In the genomic region with DNA sequence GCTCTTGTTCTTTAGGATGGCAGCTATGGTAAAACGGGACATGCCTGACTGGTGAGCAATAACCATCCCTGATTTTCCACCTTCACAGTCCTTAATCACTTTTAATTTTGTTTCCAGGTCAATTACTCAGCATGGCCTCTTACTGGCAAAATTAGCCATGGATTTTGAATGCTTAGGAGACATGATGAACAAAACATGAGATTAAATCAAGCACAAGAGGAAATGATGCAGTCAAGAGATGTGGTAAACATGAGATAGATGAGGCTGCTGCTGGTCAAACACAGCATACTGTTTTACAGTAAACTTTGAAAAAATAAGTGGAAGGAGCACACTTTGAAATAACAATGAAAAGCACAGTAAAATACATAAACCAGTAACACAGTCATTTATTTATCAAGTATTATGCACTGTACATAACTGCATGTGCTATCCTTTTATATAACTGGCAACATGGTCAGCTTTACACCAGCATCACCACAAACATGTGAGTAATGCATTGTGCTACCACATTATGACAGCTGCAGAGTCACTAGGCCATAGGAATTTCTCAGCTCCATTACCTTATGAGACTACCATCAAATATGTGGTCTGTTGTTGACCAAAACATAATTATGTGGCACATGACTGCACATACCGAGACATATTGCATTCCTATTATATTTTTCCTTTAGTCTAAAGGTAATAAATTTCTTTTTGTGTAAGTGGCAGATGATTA, we compare ENCODE assay signal across 18 cellular contexts. TPM values are rescaled to one million over a fixed set of nuclear protein-coding genes. Genes with fewer than 3 reads are reported as not detected.
DNase-seq lines count a peak whose midpoint lies in the region; ATAC-seq and TF ChIP-seq lines count a peak whose summit lies in the region.
"Had no signal": no experiment of that assay in that cellular context is flagged by ENCODE, and none has a peak within 500 bp of the region (broad histone marks: within the 10 kb centered on the region; RNA-seq: fewer than 3 reads in every experiment).

No MANE protein-coding gene starts in this region.

- ATAC-seq in PC-3: no peak
- no peak for ATAC-seq in stimulated activated naive CD8-positive, alpha-beta T cell treated with anti-CD3 and anti-CD28 coated beads, Interleukin-15, amount 100 ng/mL, for 72 hours
- ATAC-seq: lower lobe of right lung had no signal

- H4K12ac ChIP-seq in trophoblast cell (ENCODE audit: low read depth, low read length): no peak overlapping the region

- H3K36me3 ChIP-seq in PC-3 (ENCODE audit: low read depth, low read length) (no peaks in the 10 kb centered on the region), trophoblast cell (ENCODE audit: control insufficient read depth in 1 of 2, insufficient read depth in 2 of 2, low read length in 2 of 2) (no peaks in the 10 kb centered on the region), BE2C (no peaks in the 10 kb centered on the region)
- H3K36me3 ChIP-seq: lower lobe of right lung, suprapubic skin had no signal

- POLR2A ChIA-PET in PC-3 (lab: Charles Lee; ENCODE audit: unreplicated experiment): no interaction called here

- no CpG with 5 or more reads among the region's 2 CpGs for WGBS in trophoblast cell (ENCODE audit: extremely low coverage, insufficient coverage, insufficient read length)

- H3K4me3 Mint-ChIP-seq in stimulated activated naive CD8-positive, alpha-beta T cell treated with anti-CD3 and anti-CD28 coated beads, Interleukin-15, amount 100 ng/mL, for 72 hours: no peak overlapping the region
- H3K4me3 Mint-ChIP-seq: activated naive CD8-positive, alpha-beta T cell treated with anti-CD3 and anti-CD28 coated beads, Interleukin-2, amount 10 ng/mL, durations not matched to agents 7 days and 5 days had no signal

- BruUV-seq in PC-3 (replicated peaks; lab: Mats Ljungman, UMichigan): no TSS peak

- H3K9me3 ChIP-seq in PC-3 (ENCODE audit: low read length) (0 out of 2 replicates have a peak, but pooled peaks cover 8% of the 10 kb centered on the region), trophoblast cell (ENCODE audit: insufficient read depth, low read depth, low read length) (peaks cover 19% of the 10 kb centered on the region), BE2C (0 out of 2 replicates have a peak, but pooled peaks cover 3% of the 10 kb centered on the region)

- no peak overlapping the region for H2BK120ac ChIP-seq in trophoblast cell (ENCODE audit: insufficient read depth, low read length, poor library complexity)

- no peaks in the 10 kb centered on the region for H3K4me1 ChIP-seq in PC-3 (ENCODE audit: insufficient read depth, low read length)
- H3K4me1 ChIP-seq in trophoblast cell (ENCODE audit: control insufficient read depth in 1 of 2, insufficient read depth in 2 of 2, low read length in 2 of 2): peaks cover 0 to 2% of the 10 kb centered on the region in 2 experiments
- no peaks in the 10 kb centered on the region for H3K4me1 ChIP-seq in BE2C
- H3K4me1 ChIP-seq: lower lobe of right lung had no signal

- no peaks in the 10 kb centered on the region for H4K20me1 ChIP-seq in PC-3 (ENCODE audit: low read length)

- no peak overlapping the region for H3K14ac ChIP-seq in trophoblast cell (ENCODE audit: low read length)

- peaks cover 49 to 80% of the 10 kb centered on the region in 2 donors for H3K9me3 Mint-ChIP-seq in stimulated activated naive CD8-positive, alpha-beta T cell treated with anti-CD3 and anti-CD28 coated beads, Interleukin-15, amount 100 ng/mL, for 72 hours

- no peak overlapping the region for H3K23ac ChIP-seq in trophoblast cell (ENCODE audit: low read length)

- H3K79me1 ChIP-seq in trophoblast cell (ENCODE audit: low read length): peaks cover 2% of the 10 kb centered on the region

- CTCF ChIA-PET in PC-3 (lab: Charles Lee): no interaction called here

- H2BK5ac ChIP-seq in trophoblast cell (ENCODE audit: low read depth, low read length, poor library complexity): no peak overlapping the region

- no peak overlapping the region for H2AFZ ChIP-seq in PC-3 (ENCODE audit: low read length)
- H2AFZ ChIP-seq in trophoblast cell (ENCODE audit: insufficient read depth, low read length, poor library complexity): no peak overlapping the region

- no peaks in the 10 kb centered on the region for H3K27me3 ChIP-seq in PC-3 (ENCODE audit: low read length)
- H3K27me3 ChIP-seq in trophoblast cell (ENCODE audit: insufficient read depth, low read length): no peaks in the 10 kb centered on the region
- no peaks in the 10 kb centered on the region for H3K27me3 ChIP-seq in BE2C
- H3K27me3 ChIP-seq: suprapubic skin had no signal

- H3K18ac ChIP-seq in trophoblast cell (ENCODE audit: low read length): no peak overlapping the region

- H3K79me2 ChIP-seq in PC-3 (ENCODE audit: low read length) (no peaks in the 10 kb centered on the region), trophoblast cell (ENCODE audit: control insufficient read depth, insufficient read depth, low read length, poor library complexity) (peaks cover 3% of the 10 kb centered on the region)

- no peaks in the 10 kb centered on the region for H3F3A ChIP-seq in PC-3 (ENCODE audit: low read length, unreplicated experiment)

- no peak overlapping the region for H3K9ac ChIP-seq in PC-3 (ENCODE audit: low read length)
- H3K9ac ChIP-seq in trophoblast cell (ENCODE audit: low read length): no peak overlapping the region

- no peak overlapping the region for H3K27ac Mint-ChIP-seq in stimulated activated naive CD8-positive, alpha-beta T cell treated with anti-CD3 and anti-CD28 coated beads, Interleukin-15, amount 100 ng/mL, for 72 hours
- H3K27ac Mint-ChIP-seq: activated naive CD8-positive, alpha-beta T cell treated with anti-CD3 and anti-CD28 coated beads, Interleukin-2, amount 10 ng/mL, durations not matched to agents 7 days and 5 days had no signal

- H4K8ac ChIP-seq in trophoblast cell (ENCODE audit: low read depth, low read length): no peak overlapping the region

- H3K4me2 ChIP-seq in PC-3 (ENCODE audit: low read length) (no peak overlapping the region), trophoblast cell (ENCODE audit: low read length) (no peak overlapping the region)

- H3K4ac ChIP-seq in trophoblast cell (ENCODE audit: low read depth, low read length): no peak overlapping the region

- no peaks in the 10 kb centered on the region for H3K27me3 Mint-ChIP-seq in stimulated activated naive CD8-positive, alpha-beta T cell treated with anti-CD3 and anti-CD28 coated beads, Interleukin-15, amount 100 ng/mL, for 72 hours

- DNase-seq in ELR (ENCODE audit: low read depth) (peak; percentile 82), PC-3 (peak; percentile 17), dermis blood vessel endothelial cell (peak; percentile 29), trophoblast cell (peak; percentile 78 to 87), BE2C (no peak), cerebellum (ENCODE audit: low spot score) (no peak), DMS79 (lab: John Stamatoyannopoulos, UW) (no peak)
- no peak for DNase-seq in stimulated activated naive CD8-positive, alpha-beta T cell treated with anti-CD3 and anti-CD28 coated beads, Interleukin-15, amount 100 ng/mL, for 72 hours
- DNase-seq: activated naive CD8-positive, alpha-beta T cell treated with anti-CD3 and anti-CD28 coated beads, Interleukin-2, amount 10 ng/mL, durations not matched to agents 7 days and 5 days; caudate nucleus; effector memory CD4-positive, alpha-beta T cell; islet precursor cell; lower lobe of right lung; NCI-H1694 treated with DMSO at 0.1 percent for 48 hours; occipital lobe; retina had no signal

- H3K27ac ChIP-seq in PC-3 (ENCODE audit: low read length) (no peak overlapping the region), trophoblast cell (ENCODE audit: low read depth, low read length) (no peak overlapping the region)
- H3K27ac ChIP-seq: lower lobe of right lung, RWPE1, suprapubic skin had no signal

- intact Hi-C loops in PC-3 (cut with micrococcal nuclease): no loop called here

- H3K4me1 Mint-ChIP-seq in stimulated activated naive CD8-positive, alpha-beta T cell treated with anti-CD3 and anti-CD28 coated beads, Interleukin-15, amount 100 ng/mL, for 72 hours: peaks cover 17% of the 10 kb centered on the region

- TF ChIP-seq CTCF in PC-3 (conservative IDR thresholded peaks at IDR 0.05; ENCODE audit: low read depth, low read length) (no peak), BE2C (IDR thresholded peaks at IDR 0.05; ENCODE audit: low read depth, low read length) (no peak)

- H3K9me2 ChIP-seq in PC-3 (replicated peaks; ENCODE audit: low read length): no peaks in the 10 kb centered on the region

- H2AK5ac ChIP-seq in trophoblast cell (ENCODE audit: low read length): no peak overlapping the region

- H2BK12ac ChIP-seq in trophoblast cell (ENCODE audit: low read length): no peak overlapping the region

- no peak overlapping the region for H3K4me3 ChIP-seq in PC-3 (ENCODE audit: low read length)
- H3K4me3 ChIP-seq in trophoblast cell (ENCODE audit: low read depth, low read length): no peak overlapping the region
- H3K4me3 ChIP-seq in BE2C (ENCODE audit: low read depth, low read length): no peak overlapping the region
- H3K4me3 ChIP-seq: lower lobe of right lung, suprapubic skin had no signal

- no peak overlapping the region for H4K91ac ChIP-seq in trophoblast cell (ENCODE audit: low read depth, low read length)

RNA-seq across cellular contexts. Expression of gene ZNF502, which starts 30.1 kb away (rescaled TPM):
- not detected in 2 replicates for total RNA-seq in PC-3 (2014; rRNA removed)
- 3.6 and 4.1 TPM in 2 replicates for total RNA-seq in dermis blood vessel endothelial cell
- polyA plus RNA-seq in trophoblast cell (2013): 1.0 and 1.2 TPM in 2 replicates
- 4.1 TPM for polyA plus RNA-seq in BE2C (2012; ENCODE audit: insufficient read depth, insufficient read length, low read depth)
- total RNA-seq in cerebellum: 11.6 TPM

RNA-seq across cellular contexts. Expression of gene ZNF35, which starts 33.8 kb away (rescaled TPM):
- total RNA-seq in PC-3 (2014; rRNA removed) (12.0 and 12.4 TPM in 2 replicates), dermis blood vessel endothelial cell (18.5 and 23.1 TPM in 2 replicates), cerebellum (22.9 TPM)
- 7.2 and 7.3 TPM in 2 replicates for polyA plus RNA-seq in trophoblast cell (2013)
- polyA plus RNA-seq in BE2C (2012; ENCODE audit: insufficient read depth, insufficient read length, low read depth): 2.5 TPM

RNA-seq across cellular contexts. Expression of gene ZNF501, which starts 47.1 kb away (rescaled TPM):
- total RNA-seq in PC-3 (2014; rRNA removed) (not detected in 2 replicates), dermis blood vessel endothelial cell (4.2 and 5.4 TPM in 2 replicates), cerebellum (20.3 TPM)
- 1.2 TPM in 2 replicates for polyA plus RNA-seq in trophoblast cell (2013)
- polyA plus RNA-seq in BE2C (2012; ENCODE audit: insufficient read depth, insufficient read length, low read depth): 8.5 TPM

RNA-seq across cellular contexts. Expression of gene ZNF197, which starts 57.5 kb away (rescaled TPM):
- total RNA-seq in PC-3 (2014; rRNA removed) (9.6 and 10.4 TPM in 2 replicates), dermis blood vessel endothelial cell (11.0 and 11.4 TPM in 2 replicates), cerebellum (50.7 TPM)
- polyA plus RNA-seq in trophoblast cell (2013): 12.3 and 13.1 TPM in 2 replicates
- polyA plus RNA-seq in BE2C (2012; ENCODE audit: insufficient read depth, insufficient read length, low read depth): 7.8 TPM

Comparison
In these comparisons a context has a peak if more than half of its experiments do, and no peak if none do; other contexts are left out.
1. DNase-seq: peak in ELR (single experiment), PC-3 (single experiment), dermis blood vessel endothelial cell (single experiment) and trophoblast cell (2 of 2); none in BE2C (single experiment), cerebellum (single experiment), DMS79 (single experiment) and stimulated activated naive CD8-positive, alpha-beta T cell treated with anti-CD3 and anti-CD28 coated beads, Interleukin-15, amount 100 ng/mL, for 72 hours (0 of 2).